In the genomic region with DNA sequence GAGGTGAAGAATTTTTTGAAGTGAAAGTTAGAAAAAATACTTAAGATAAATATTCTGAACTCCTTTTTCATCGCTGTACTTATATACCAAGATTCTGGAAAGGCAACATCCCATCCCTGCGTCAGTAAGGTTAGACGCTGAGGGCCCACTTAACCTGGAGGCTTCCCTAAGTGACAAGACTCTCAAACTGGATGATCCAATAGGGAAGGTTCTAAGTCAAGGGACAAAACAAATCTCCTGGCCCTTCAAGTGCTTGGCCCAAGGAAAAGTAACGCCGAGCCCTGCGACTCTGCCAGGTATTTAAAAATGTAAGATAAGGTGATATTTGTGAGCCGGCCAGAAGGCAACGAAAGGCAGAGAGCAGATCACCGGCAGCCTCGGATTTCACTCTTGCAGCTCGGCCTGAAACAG, we compare ENCODE assay signal across 8 cellular contexts. TPM values are rescaled to one million over a fixed set of nuclear protein-coding genes. Genes with fewer than 3 reads are reported as not detected.
DNase-seq lines count a peak whose midpoint lies in the region; ATAC-seq and TF ChIP-seq lines count a peak whose summit lies in the region.

No MANE protein-coding gene starts in this region.

- H3K9me3 Mint-ChIP-seq in MCF 10A (ENCODE audit: unreplicated experiment) = no peaks in the 10 kb centered on the region

- H3K4me2 ChIP-seq in mesenchymal stem cell (ENCODE audit: low read length, poor library complexity, severe bottlenecking) = peak overlapping the region; percentile 94

- H3K9ac ChIP-seq in HUES64 (ENCODE audit: low read depth, low read length) = peak overlapping the region; percentile 69
- peak overlapping the region; percentile 87 for H3K9ac ChIP-seq in mesenchymal stem cell (ENCODE audit: low read length)

- no peaks in the 10 kb centered on the region for H3K36me3 ChIP-seq in HUES64 (ENCODE audit: insufficient read depth, low read length)
- no peaks in the 10 kb centered on the region for H3K36me3 ChIP-seq in mesenchymal stem cell (ENCODE audit: control insufficient read depth in 1 of 2, insufficient read depth in 2 of 2, low read depth in 1 of 2, low read length in 2 of 2)

- peak overlapping the region in 1 of 2 experiments; percentile 84 for H3K18ac ChIP-seq in mesenchymal stem cell (ENCODE audit: low read depth in 1 of 2, low read length in 2 of 2)

- peaks cover 9% of the 10 kb centered on the region for H3K4me1 Mint-ChIP-seq in MCF 10A (ENCODE audit: insufficient read depth, unreplicated experiment)

- H3K27ac Mint-ChIP-seq in MCF 10A (ENCODE audit: low read depth, unreplicated experiment) = peak overlapping the region; percentile 41

- H3K9me3 ChIP-seq in HUES64 (ENCODE audit: insufficient read depth, low read depth, low read length) (no peaks in the 10 kb centered on the region), mesenchymal stem cell (ENCODE audit: control insufficient read depth, low read length) (no peaks in the 10 kb centered on the region)

- H4K91ac ChIP-seq in mesenchymal stem cell (ENCODE audit: low read length) = no peak overlapping the region

- H3K4me1 ChIP-seq in HUES64 (ENCODE audit: insufficient read depth, low read length) = peaks cover 40% of the 10 kb centered on the region
- peaks cover 8% of the 10 kb centered on the region for H3K4me1 ChIP-seq in mesenchymal stem cell (ENCODE audit: control insufficient read depth, insufficient read depth, low read depth, low read length)

- CTCF ChIA-PET in MCF 10A (lab: Yijun Ruan, JAX) = interaction anchor here (0.7 to 3.1 kb wide), 6 partner anchors 31 to 91 kb away, joined by 3 to 16 read pairs (median 4); no protein-coding TSS in a partner anchor

- H2AFZ ChIP-seq in mesenchymal stem cell (ENCODE audit: low read depth, low read length) = no peak overlapping the region

- no peak overlapping the region for H2AK5ac ChIP-seq in mesenchymal stem cell (ENCODE audit: low read length, severe bottlenecking)

- peak overlapping the region in 1 of 2 experiments; percentile 54 for H2BK12ac ChIP-seq in mesenchymal stem cell (ENCODE audit: low read length in 2 of 2)

- peaks cover 11% of the 10 kb centered on the region; the same call in 1 of the 2 replicates for H3K27me3 ChIP-seq in HUES64 (ENCODE audit: insufficient read depth, low read length)
- H3K27me3 ChIP-seq in mesenchymal stem cell (ENCODE audit: control insufficient read depth in 1 of 2, insufficient read depth in 1 of 2, low read length in 2 of 2) = no peaks in the 10 kb centered on the region

- no peak for DNase-seq in MCF 10A (ENCODE audit: unreplicated experiment)
- peak; percentile 26 for DNase-seq in mesenchymal stem cell
- DNase-seq in NCI-H128 (lab: John Stamatoyannopoulos, UW; ENCODE audit: unreplicated experiment) = no peak

- peaks cover 7% of the 10 kb centered on the region for H3K79me1 ChIP-seq in mesenchymal stem cell (replicated peaks; ENCODE audit: low read length, poor library complexity, severe bottlenecking)

- H3K36me3 Mint-ChIP-seq in MCF 10A (ENCODE audit: insufficient read depth, unreplicated experiment) = peaks cover 6% of the 10 kb centered on the region

- no peak overlapping the region for H4K8ac ChIP-seq in mesenchymal stem cell (ENCODE audit: low read length)

- TF ChIP-seq CTCF in 22Rv1 (IDR thresholded peaks at IDR 0.05) (no peak), MCF 10A (IDR thresholded peaks at IDR 0.05; ENCODE audit: unreplicated experiment) (no peak)

- POLR2A ChIA-PET in MCF 10A (lab: Yijun Ruan, JAX) = interaction anchor here (0.7 to 1.8 kb wide), 3 partner anchors 35 to 106 kb away, joined by 3 to 7 read pairs (median 3); no protein-coding TSS in a partner anchor

- H3K4me3 Mint-ChIP-seq in MCF 10A (ENCODE audit: unreplicated experiment) = peak overlapping the region; percentile 79

- peak overlapping the region in 1 of 2 experiments; percentile 95 for H3K23ac ChIP-seq in mesenchymal stem cell (ENCODE audit: low read length in 2 of 2)

- no peak overlapping the region for H2BK5ac ChIP-seq in mesenchymal stem cell (ENCODE audit: low read depth, low read length, poor library complexity, severe bottlenecking)

- no peaks in the 10 kb centered on the region for H3K27me3 Mint-ChIP-seq in MCF 10A (ENCODE audit: insufficient read depth, unreplicated experiment)

- H2BK120ac ChIP-seq in mesenchymal stem cell (ENCODE audit: low read depth, low read length) = no peak overlapping the region

- peak overlapping the region in 1 of 2 experiments; percentile 69 for H3K4ac ChIP-seq in mesenchymal stem cell (ENCODE audit: low read depth in 1 of 2, low read length in 2 of 2)

- peak overlapping the region in 1 of 2 experiments; percentile 91 for H3K14ac ChIP-seq in mesenchymal stem cell (ENCODE audit: low read length in 2 of 2)

- no peak for ATAC-seq in GM18519 (IDR thresholded peaks at IDR 0.05; ENCODE audit: low FRiP score, unreplicated experiment)
- no peak for ATAC-seq in HG02970 (IDR thresholded peaks at IDR 0.05; ENCODE audit: low FRiP score, unreplicated experiment)
- ATAC-seq in GM21737 (IDR thresholded peaks at IDR 0.05; ENCODE audit: unreplicated experiment) = no peak

- H3K4me3 ChIP-seq in HUES64 (ENCODE audit: low read length) (peak overlapping the region; percentile 86), mesenchymal stem cell (ENCODE audit: insufficient read depth in 1 of 2, low read depth in 1 of 2, low read length in 2 of 2) (peak overlapping the region; percentile 86 to 87)

- BruUV-seq in MCF 10A (replicated peaks; lab: Mats Ljungman, UMichigan) = no TSS peak

- H3K27ac ChIP-seq in 22Rv1 (peak overlapping the region; percentile 70), HUES64 (ENCODE audit: low read depth, low read length) (no peak overlapping the region), mesenchymal stem cell (ENCODE audit: low read length, poor library complexity, severe bottlenecking) (peak overlapping the region; percentile 15)

- WGBS in HUES64 = 19% methylated on average over 11 of the region's 11 CpGs
- WGBS in mesenchymal stem cell = 20% methylated on average over 11 of the region's 11 CpGs

- H2BK15ac ChIP-seq in mesenchymal stem cell (ENCODE audit: low read depth, poor library complexity, severe bottlenecking) = no peak overlapping the region

- intact Hi-C loops in MCF 10A (cut with micrococcal nuclease) = loop anchor here (5.0 kb wide), 2 partner anchors 91 to 109 kb away; no protein-coding TSS in a partner anchor

RNA-seq across cellular contexts. Expression of a gene that starts 1.3 kb away (rescaled TPM):
- 21.8 TPM for polyA plus RNA-seq in HUES64 (2013, experiment 1 of 2)
- 24.6 TPM for polyA plus RNA-seq in HUES64 (2013, experiment 2 of 2)
- 13.8 and 14.6 TPM in 2 replicates for total RNA-seq in MCF 10A (2022)
- 18.3 TPM for polyA plus RNA-seq in mesenchymal stem cell (2013, experiment 1 of 2)
- polyA plus RNA-seq in mesenchymal stem cell (2013, experiment 2 of 2) = 18.5 TPM
